Comparison of ENCODE assay signal across 8 cellular contexts in the genomic region with DNA sequence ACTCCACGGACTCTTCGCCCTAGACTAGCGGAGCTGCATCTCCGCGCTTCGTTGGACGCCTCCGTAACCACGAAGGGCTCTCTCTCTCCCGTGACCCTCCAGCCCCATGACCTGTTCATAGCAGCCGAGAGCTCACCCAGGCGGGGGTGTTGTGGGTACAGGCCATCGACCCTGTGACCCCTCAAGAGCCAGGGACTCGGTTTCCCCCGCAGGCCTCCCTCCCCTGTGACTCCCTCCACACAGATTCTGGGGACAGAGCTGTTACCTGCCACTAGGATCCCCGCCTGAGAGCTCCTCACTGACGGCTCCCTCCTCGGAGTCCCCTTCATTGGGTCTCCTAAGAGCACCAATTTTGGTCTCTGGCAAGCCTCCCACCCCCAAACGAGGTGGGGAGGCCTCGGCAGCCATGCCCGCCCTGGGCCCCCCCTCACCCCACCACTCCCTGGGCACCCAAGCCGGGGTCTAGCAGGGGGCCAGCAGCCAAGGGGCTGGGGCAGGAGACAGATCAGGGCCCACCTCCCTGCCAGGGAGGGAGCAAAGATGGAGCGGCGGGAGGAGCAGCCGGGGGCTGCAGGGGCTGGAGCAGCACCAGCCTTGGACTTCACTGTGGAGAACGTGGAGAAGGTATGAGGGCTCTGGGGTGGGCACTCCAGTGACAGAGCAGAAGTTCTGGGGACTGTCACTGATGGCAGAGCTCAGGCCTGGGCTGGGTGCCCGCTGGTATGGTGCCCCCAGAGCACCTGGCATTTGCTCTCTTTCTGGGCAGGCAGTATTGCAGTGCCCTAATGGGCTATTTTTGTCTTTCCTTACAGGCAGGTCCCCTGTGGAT. TPM values are rescaled to one million over a fixed set of nuclear protein-coding genes. Genes with fewer than 3 reads are reported as not detected.
DNase-seq lines count a peak whose midpoint lies in the region; ATAC-seq, FAIRE-seq and TF ChIP-seq lines count a peak whose summit lies in the region.

No MANE protein-coding gene starts in this region.

- H3K27ac ChIP-seq in lower lobe of right lung, result peak overlapping the region; percentile 100
- H3K27ac ChIP-seq in uterus, result peak overlapping the region; percentile 92 to 95

- peak overlapping the region; percentile 97 for H3K4me3 ChIP-seq in Jurkat, Clone E6-1 (ENCODE audit: low read length)
- H3K4me3 ChIP-seq in bronchial epithelial cell (ENCODE audit: low read depth, low read length) (peak overlapping the region; percentile 89), lower lobe of right lung (peak overlapping the region; percentile 74), uterus (peak overlapping the region; percentile 67 to 72)

- ATAC-seq in GM18873 (IDR thresholded peaks at IDR 0.05; ENCODE audit: low FRiP score, unreplicated experiment), result peak; percentile 20
- peak in 1 of 2 donors; percentile 55 for ATAC-seq in lower lobe of right lung

- peaks cover 37% of the 10 kb centered on the region for H3K4me1 ChIP-seq in lower lobe of right lung
- H3K4me1 ChIP-seq in uterus, result peaks cover 0 to 15% of the 10 kb centered on the region in 2 donors

- TF ChIP-seq CTCF in bronchial epithelial cell (IDR thresholded peaks at IDR 0.05; ENCODE audit: insufficient read depth, low read length, severe bottlenecking) (no peak), lower lobe of right lung (IDR thresholded peaks at IDR 0.05) (no peak), uterus (IDR thresholded peaks at IDR 0.05) (no peak), D721Med (IDR thresholded peaks at IDR 0.05; ENCODE audit: insufficient read depth, missing control alignments) (no peak)

- DNase-seq in Jurkat, Clone E6-1 (ENCODE audit: low read depth, low spot score), result no peak
- no peak for DNase-seq in bronchial epithelial cell (ENCODE audit: low read depth)
- no peak for DNase-seq in lower lobe of right lung
- peak in 1 of 2 donors; percentile 43 for DNase-seq in uterus
- no peak for DNase-seq in NCI-H526 treated with DMSO at 0.1 percent for 48 hours (lab: John Stamatoyannopoulos, UW)
- DNase-seq in epidermal melanocyte (ENCODE audit: insufficient read length, low spot score), result no peak
- no peak for DNase-seq in D721Med (ENCODE audit: insufficient read length, low spot score)

- no peak for TF ChIP-seq POLR2A in uterus (IDR thresholded peaks at IDR 0.05)

- no peaks in the 10 kb centered on the region for H3K9me3 ChIP-seq in lower lobe of right lung
- no peaks in the 10 kb centered on the region for H3K9me3 ChIP-seq in uterus

- intact Hi-C loops in lower lobe of right lung (cut with DNase I), result no loop called here
- intact Hi-C loops in uterus (cut with DNase I; ENCODE audit: low total_unique reads), result no loop called here

- H3K36me3 ChIP-seq in bronchial epithelial cell (ENCODE audit: control insufficient read depth, insufficient read depth, low read length), result peaks cover 5% of the 10 kb centered on the region
- H3K36me3 ChIP-seq in lower lobe of right lung, result peaks cover 16% of the 10 kb centered on the region
- H3K36me3 ChIP-seq in uterus, result no peaks in the 10 kb centered on the region

- FAIRE-seq in bronchial epithelial cell (lab: Jason Lieb, UNC) (no peak), D721Med (lab: Jason Lieb, UNC) (no peak)

- H3K27me3 ChIP-seq in bronchial epithelial cell (ENCODE audit: control insufficient read depth, insufficient read depth, low read length) (no peaks in the 10 kb centered on the region), lower lobe of right lung (ENCODE audit: low read depth) (no peaks in the 10 kb centered on the region), uterus (no peaks in the 10 kb centered on the region)

RNA-seq across cellular contexts. Expression of gene IPO13, which starts 0.5 kb away (rescaled TPM):
- polyA plus RNA-seq in Jurkat, Clone E6-1 (2012; ENCODE audit: insufficient read depth, insufficient read length), result 25.8 TPM
- total RNA-seq in bronchial epithelial cell (13.2 and 19.8 TPM in 2 replicates), lower lobe of right lung (28.2 TPM), uterus (10 to 100 TPM in 3 of 4 donors, 1 to 10 TPM in 1; 6.9 to 26.7 (median 18.0) TPM)

RNA-seq across cellular contexts. Expression of gene ARTN, which starts 13.7 kb away (rescaled TPM):
- polyA plus RNA-seq in Jurkat, Clone E6-1 (2012; ENCODE audit: insufficient read depth, insufficient read length), result 0.45 TPM
- total RNA-seq in bronchial epithelial cell, result 8.7 and 20.1 TPM in 2 replicates
- total RNA-seq in lower lobe of right lung, result 0.27 TPM
- 1 to 10 TPM in 2 of 4 donors, under 1 TPM in 1, not detected in 1; 0.48 to 2.7 (median 1.3) TPM for total RNA-seq in uterus

RNA-seq across cellular contexts. Expression of gene DPH2, which starts 22.5 kb away (rescaled TPM):
- polyA plus RNA-seq in Jurkat, Clone E6-1 (2012; ENCODE audit: insufficient read depth, insufficient read length), result 55.8 TPM
- total RNA-seq in bronchial epithelial cell (17.9 and 31.9 TPM in 2 replicates), lower lobe of right lung (15.0 TPM), uterus (10 to 100 TPM in 2 of 4 donors, 1 to 10 TPM in 2; 5.1 to 18.5 (median 12.3) TPM)

RNA-seq across cellular contexts. Expression of gene ATP6V0B, which starts 27.5 kb away (rescaled TPM):
- polyA plus RNA-seq in Jurkat, Clone E6-1 (2012; ENCODE audit: insufficient read depth, insufficient read length), result 168 TPM
- total RNA-seq in bronchial epithelial cell, result 220 and 241 TPM in 2 replicates
- 205 TPM for total RNA-seq in lower lobe of right lung
- total RNA-seq in uterus, result 100 to 1,000 TPM in 1 of 4 donors, 10 to 100 TPM in 3; 49.6 to 183 (median 65.4) TPM

RNA-seq across cellular contexts. Expression of gene B4GALT2, which starts 31.7 kb away (rescaled TPM):
- 25.9 TPM for polyA plus RNA-seq in Jurkat, Clone E6-1 (2012; ENCODE audit: insufficient read depth, insufficient read length)
- 72.7 and 84.0 TPM in 2 replicates for total RNA-seq in bronchial epithelial cell
- 17.3 TPM for total RNA-seq in lower lobe of right lung
- 10 to 100 TPM in 2 of 4 donors, 1 to 10 TPM in 2; 2.3 to 45.8 (median 18.5) TPM for total RNA-seq in uterus
